ENCODE assay signal across 11 cellular contexts in genomic region chr6:135939216-135939610, GRCh38.
DNase-seq lines count a peak whose midpoint lies in the region; ATAC-seq and TF ChIP-seq lines count a peak whose summit lies in the region.
"Had no signal": no experiment of that assay in that cellular context is flagged by ENCODE, and none has a peak within 500 bp of the region (broad histone marks: within the 10 kb centered on the region; RNA-seq: fewer than 3 reads in every experiment).

No MANE protein-coding gene starts in this region.

- TF ChIP-seq POLR2A in ovary (IDR thresholded peaks at IDR 0.05), result no peak

- H3K4me3 ChIP-seq in ovary (peak overlapping the region; percentile 0), upper lobe of right lung (peak overlapping the region; percentile 15)
- H3K4me3 ChIP-seq: GM12878 had no signal

- peaks cover 37% of the 10 kb centered on the region for H3K4me1 Mint-ChIP-seq in brain

- DNase-seq in fibroblast of the conjunctiva (ENCODE audit: low read depth) (peak; percentile 45), ovary (peak in 3 of 5 donors; percentile 18 to 46 (median 42)), upper lobe of right lung (no peak), NCI-H2171 treated with DMSO at 0.1 percent for 48 hours (lab: John Stamatoyannopoulos, UW) (no peak), UCSD-AML1 (lab: John Stamatoyannopoulos, UW; ENCODE audit: unreplicated experiment) (no peak)
- DNase-seq: activated gamma-delta T cell, NCI-H2107, occipital lobe had no signal

- H3K27me3 Mint-ChIP-seq in brain, result no peaks in the 10 kb centered on the region

- TF ChIP-seq CTCF in brain (conservative IDR thresholded peaks at IDR 0.05) (no peak), ovary (IDR thresholded peaks at IDR 0.05) (no peak), upper lobe of right lung (IDR thresholded peaks at IDR 0.05) (no peak)

- no peak for TF ChIP-seq EP300 in ovary (IDR thresholded peaks at IDR 0.05)

- H3K36me3 Mint-ChIP-seq in brain, result no peaks in the 10 kb centered on the region

- H3K27ac ChIP-seq in ovary, result peak overlapping the region in 1 of 2 donors; percentile 84
- peak overlapping the region; percentile 45 for H3K27ac ChIP-seq in upper lobe of right lung

- peak overlapping the region; percentile 27 to 93 (median 88) for H3K27ac Mint-ChIP-seq in brain

- peaks cover 0 to 6% (median 0%) of the 10 kb centered on the region in 5 experiments for H3K9me3 Mint-ChIP-seq in brain

- WGBS in ovary, 3 donors, result 26 to 42% (median 31%) methylated on average over 6 of the region's 6 CpGs

- ATAC-seq in upper lobe of right lung (no peak), GM21367 (IDR thresholded peaks at IDR 0.05; ENCODE audit: unreplicated experiment) (no peak)

- H3K4me1 ChIP-seq in ovary (ENCODE audit: insufficient read depth), result peaks cover 6% of the 10 kb centered on the region
- H3K4me1 ChIP-seq in upper lobe of right lung, result no peaks in the 10 kb centered on the region

- H3K4me3 Mint-ChIP-seq in brain, result peak overlapping the region; percentile 30 to 80 (median 63)

- no peaks in the 10 kb centered on the region for H3K36me3 ChIP-seq in ovary
- H3K36me3 ChIP-seq in upper lobe of right lung, result no peaks in the 10 kb centered on the region

- H3K27me3 ChIP-seq in ovary (no peaks in the 10 kb centered on the region), upper lobe of right lung (no peaks in the 10 kb centered on the region)

- intact Hi-C loops in ovary (cut with DNase I), result no loop called here
- intact Hi-C loops in upper lobe of right lung (cut with DNase I), result no loop called here

- no peaks in the 10 kb centered on the region for H3K9me3 ChIP-seq in ovary
- no peaks in the 10 kb centered on the region for H3K9me3 ChIP-seq in upper lobe of right lung

Comparison
In these comparisons a context has a peak if more than half of its experiments do, and no peak if none do; other contexts are left out.
1. DNase-seq: peak in fibroblast of the conjunctiva (single experiment) and ovary (3 of 5); none in upper lobe of right lung (single experiment), NCI-H2171 treated with DMSO at 0.1 percent for 48 hours (single experiment) and UCSD-AML1 (single experiment).